12 cellular contexts compared by ENCODE assay signal in the genomic region with DNA sequence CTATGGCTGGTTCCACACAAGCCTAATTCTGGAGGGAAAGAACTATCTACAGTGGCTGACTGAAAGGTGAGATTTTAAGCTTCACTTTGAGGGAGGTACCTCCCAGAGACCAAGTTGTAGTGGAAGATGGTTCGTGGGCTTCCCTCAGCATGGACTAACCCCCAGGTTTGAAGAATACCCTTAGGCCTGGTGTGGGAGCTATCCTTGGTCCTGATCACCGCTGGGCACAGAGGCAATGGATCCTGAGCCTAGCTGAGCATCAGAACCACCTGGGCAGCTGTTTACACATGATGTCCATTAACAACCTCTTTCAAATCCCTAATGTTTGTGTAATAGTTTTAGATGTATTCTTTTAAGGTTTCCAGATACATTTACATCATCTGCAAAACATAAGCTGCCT. TPM values are rescaled to one million over a fixed set of nuclear protein-coding genes. Genes with fewer than 3 reads are reported as not detected.
DNase-seq lines count a peak whose midpoint lies in the region; TF ChIP-seq lines count a peak whose summit lies in the region.
"Had no signal": no experiment of that assay in that cellular context is flagged by ENCODE, and none has a peak within 500 bp of the region (broad histone marks: within the 10 kb centered on the region; RNA-seq: fewer than 3 reads in every experiment).

No MANE protein-coding gene starts in this region.

- CTCF ChIA-PET in activated CD4-positive, alpha-beta memory T cell treated with anti-CD3 and anti-CD28 coated beads for 36 hours (lab: Charles Lee) = interaction anchor here (0.6 to 1.5 kb wide), 3 partner anchors 29 to 202 kb away, joined by 3 to 5 read pairs (median 3); a partner anchor contains a TSS

- peaks cover 1% of the 10 kb centered on the region for H3K27me3 Mint-ChIP-seq in activated CD4-positive, alpha-beta memory T cell treated with anti-CD3 and anti-CD28 coated beads for 36 hours

- no peaks in the 10 kb centered on the region for H3F3A ChIP-seq in smooth muscle cell (ENCODE audit: low read depth)

- no peaks in the 10 kb centered on the region for H3K4me1 ChIP-seq in smooth muscle cell (ENCODE audit: low read depth)
- H3K4me1 ChIP-seq: gastrocnemius medialis, uterus had no signal

- H3K36me3 ChIP-seq in smooth muscle cell (ENCODE audit: low read depth) = no peaks in the 10 kb centered on the region
- H3K36me3 ChIP-seq: gastrocnemius medialis, uterus had no signal

- H3K9me3 ChIP-seq in smooth muscle cell (replicated peaks; ENCODE audit: low read depth) = no peaks in the 10 kb centered on the region
- H3K9me3 ChIP-seq: gastrocnemius medialis, uterus had no signal

- no peak overlapping the region for H3K9ac ChIP-seq in smooth muscle cell (ENCODE audit: low read depth)

- no peaks in the 10 kb centered on the region for H3K4me1 Mint-ChIP-seq in activated CD4-positive, alpha-beta memory T cell treated with anti-CD3 and anti-CD28 coated beads for 36 hours (ENCODE audit: low read depth)
- H3K4me1 Mint-ChIP-seq: nephron had no signal

- no peak overlapping the region for H3K4me2 ChIP-seq in smooth muscle cell

- no peaks in the 10 kb centered on the region for H3K9me3 Mint-ChIP-seq in activated CD4-positive, alpha-beta memory T cell treated with anti-CD3 and anti-CD28 coated beads for 36 hours
- H3K9me3 Mint-ChIP-seq: nephron had no signal

- H3K79me2 ChIP-seq in smooth muscle cell (ENCODE audit: low read depth) = no peaks in the 10 kb centered on the region

- POLR2A ChIA-PET in activated CD4-positive, alpha-beta memory T cell treated with anti-CD3 and anti-CD28 coated beads for 36 hours (lab: Charles Lee) = no interaction called here

- no peaks in the 10 kb centered on the region for H3K36me3 Mint-ChIP-seq in activated CD4-positive, alpha-beta memory T cell treated with anti-CD3 and anti-CD28 coated beads for 36 hours

- WGBS in smooth muscle cell (ENCODE audit: low lambda C conversion rate) = 60% methylated on average over 2 of the region's 2 CpGs

- H3K27ac ChIP-seq in smooth muscle cell (ENCODE audit: low read depth) = no peak overlapping the region
- H3K27ac ChIP-seq: gastrocnemius medialis, uterus had no signal

- peak; percentile 29 for DNase-seq in activated CD4-positive, alpha-beta T cell treated with anti-CD3 and anti-CD28 coated beads for 48 hours
- no peak for DNase-seq in activated CD4-positive, alpha-beta T cell treated with anti-CD3 and anti-CD28 coated beads for 4 hours
- DNase-seq in HuH-7 (ENCODE audit: low spot score) = peak; percentile 34
- peak; percentile 23 for DNase-seq in activated CD4-positive, alpha-beta memory T cell treated with anti-CD3 and anti-CD28 coated beads for 36 hours
- DNase-seq in left kidney (ENCODE audit: low read depth, low spot score) = peak; percentile 63
- DNase-seq in activated CD4-positive, CD25-positive, alpha-beta regulatory T cell treated with anti-CD3 and anti-CD28 coated beads, Interleukin-2, amount 50 U/mL, for 72 hours = no peak
- DNase-seq in smooth muscle cell (lab: John Stamatoyannopoulos, UW; ENCODE audit: unreplicated experiment) = no peak
- no peak for DNase-seq in NCI-H1930 (lab: John Stamatoyannopoulos, UW)
- DNase-seq: cortex of kidney, gastrocnemius medialis, uterus had no signal

- no peak overlapping the region for H3K4me3 ChIP-seq in smooth muscle cell
- H3K4me3 ChIP-seq: gastrocnemius medialis, uterus had no signal

- H3K4me3 Mint-ChIP-seq in activated CD4-positive, alpha-beta memory T cell treated with anti-CD3 and anti-CD28 coated beads for 36 hours = no peak overlapping the region
- H3K4me3 Mint-ChIP-seq: nephron had no signal

- no peak overlapping the region for H2AFZ ChIP-seq in smooth muscle cell (ENCODE audit: low read depth)

- intact Hi-C loops in activated CD4-positive, alpha-beta memory T cell treated with anti-CD3 and anti-CD28 coated beads for 36 hours (cut with micrococcal nuclease) = no loop called here

- no peak for TF ChIP-seq CTCF in smooth muscle cell (IDR thresholded peaks at IDR 0.05; ENCODE audit: borderline replicate concordance, insufficient read depth, poor library complexity, severe bottlenecking)

- no peaks in the 10 kb centered on the region for H4K20me1 ChIP-seq in smooth muscle cell (ENCODE audit: low read depth)

- H3K27ac Mint-ChIP-seq in activated CD4-positive, alpha-beta memory T cell treated with anti-CD3 and anti-CD28 coated beads for 36 hours = no peak overlapping the region
- H3K27ac Mint-ChIP-seq: nephron had no signal

- H3K27me3 ChIP-seq in smooth muscle cell (ENCODE audit: low read depth) = no peaks in the 10 kb centered on the region
- H3K27me3 ChIP-seq: gastrocnemius medialis, uterus had no signal

RNA-seq across cellular contexts. Expression of a gene that starts 10.3 kb away (rescaled TPM):
- total RNA-seq in activated CD4-positive, alpha-beta memory T cell treated with anti-CD3 and anti-CD28 coated beads for 36 hours = not detected
- total RNA-seq in smooth muscle cell = not detected in 2 replicates
- polyA plus RNA-seq in smooth muscle cell = not detected in 2 replicates
- total RNA-seq: gastrocnemius medialis, uterus had no signal

RNA-seq across cellular contexts. Expression of a gene that starts 32.8 kb away (rescaled TPM):
- 10 to 100 TPM; 27.4 to 30.2 TPM for total RNA-seq in activated CD4-positive, alpha-beta memory T cell treated with anti-CD3 and anti-CD28 coated beads for 36 hours
- total RNA-seq in smooth muscle cell = 15.2 and 17.2 TPM in 2 replicates
- 22.0 and 24.7 TPM in 2 replicates for polyA plus RNA-seq in smooth muscle cell

Comparison
In these comparisons a context has a peak if more than half of its experiments do, and no peak if none do; other contexts are left out.
1. DNase-seq: peak in activated CD4-positive, alpha-beta T cell treated with anti-CD3 and anti-CD28 coated beads for 48 hours (single experiment), HuH-7 (single experiment), activated CD4-positive, alpha-beta memory T cell treated with anti-CD3 and anti-CD28 coated beads for 36 hours (single experiment) and left kidney (single experiment); none in activated CD4-positive, alpha-beta T cell treated with anti-CD3 and anti-CD28 coated beads for 4 hours (0 of 2), activated CD4-positive, CD25-positive, alpha-beta regulatory T cell treated with anti-CD3 and anti-CD28 coated beads, Interleukin-2, amount 50 U/mL, for 72 hours (single experiment), smooth muscle cell (single experiment) and NCI-H1930 (0 of 2).